Comparison of ENCODE assay signal across 20 cellular contexts in genomic region chr10:78288716-78289115, GRCh38.
DNase-seq lines count a peak whose midpoint lies in the region; ATAC-seq and TF ChIP-seq lines count a peak whose summit lies in the region.
"Had no signal": no experiment of that assay in that cellular context is flagged by ENCODE, and none has a peak within 500 bp of the region (broad histone marks: within the 10 kb centered on the region; RNA-seq: fewer than 3 reads in every experiment).

No MANE protein-coding gene starts in this region.

- no peaks in the 10 kb centered on the region for H3F3A ChIP-seq in SK-N-SH (replicated peaks; ENCODE audit: insufficient read depth)

- CTCF ChIA-PET in SK-N-SH (lab: Yijun Ruan, JAX), result interaction anchor here (1.1 to 2.0 kb wide), 5 partner anchors 25 to 907 kb away, joined by 3 to 10 read pairs (median 5); no protein-coding TSS in a partner anchor

- no peak overlapping the region for H3K27ac Mint-ChIP-seq in T-helper 17 cell

- peaks cover 3% of the 10 kb centered on the region for H3K4me1 Mint-ChIP-seq in T-helper 17 cell
- H3K4me1 Mint-ChIP-seq: CD8-positive, alpha-beta memory T cell had no signal

- H3K27me3 ChIP-seq in SK-N-SH (ENCODE audit: insufficient read depth), result no peaks in the 10 kb centered on the region
- H3K27me3 ChIP-seq in uterus, result no peaks in the 10 kb centered on the region
- H3K27me3 ChIP-seq: Peyer's patch had no signal

- H3K9ac ChIP-seq in SK-N-SH, result no peak overlapping the region
- H3K9ac ChIP-seq: KMS-11 had no signal

- peak; percentile 22 for DNase-seq in NCI-H146 (lab: John Stamatoyannopoulos, UW)
- no peak for DNase-seq in NCI-H146 treated with DMSO at 0.1 percent for 48 hours (lab: John Stamatoyannopoulos, UW; ENCODE audit: unreplicated experiment)
- DNase-seq in activated effector memory CD4-positive, alpha-beta T cell treated with anti-CD3 and anti-CD28 coated beads, Interleukin-2, amount 50 U/mL, for 16 hours, result peak; percentile 34
- DNase-seq in activated effector memory CD4-positive, alpha-beta T cell treated with Interleukin-2 at 50 U/mL for 16 hours, result no peak
- DNase-seq in SK-N-SH, result peak; percentile 53
- no peak for DNase-seq in T-helper 17 cell
- no peak for DNase-seq in uterus
- no peak for DNase-seq in GDM1 (lab: John Stamatoyannopoulos, UW)
- DNase-seq: Calu3; CD8-positive, alpha-beta memory T cell; DMS53; GF-D8; IMR-90; NCI-H1105 treated with DMSO at 0.1 percent for 48 hours; NCI-H2029; NCI-H526; Peyer's patch had no signal

- WGBS in SK-N-SH (ENCODE audit: low lambda C conversion rate), result 95% methylated on average over 3 of the region's 3 CpGs

- H3K36me3 ChIP-seq in SK-N-SH (replicated peaks in 1 of 2; ENCODE audit: control insufficient read depth in 1 of 2, insufficient read depth in 2 of 2, low read length in 1 of 2), result no peaks in the 10 kb centered on the region
- no peaks in the 10 kb centered on the region for H3K36me3 ChIP-seq in uterus
- H3K36me3 ChIP-seq: Peyer's patch had no signal

- no peaks in the 10 kb centered on the region for H4K20me1 ChIP-seq in SK-N-SH (ENCODE audit: insufficient read depth)

- H3K36me3 Mint-ChIP-seq in T-helper 17 cell (ENCODE audit: low read depth), result peaks cover 2% of the 10 kb centered on the region
- H3K36me3 Mint-ChIP-seq: CD8-positive, alpha-beta memory T cell had no signal

- no peaks in the 10 kb centered on the region for H3K9me2 ChIP-seq in SK-N-SH

- no peak for TF ChIP-seq POLR2A in uterus (IDR thresholded peaks at IDR 0.05)

- H3K79me2 ChIP-seq in SK-N-SH (ENCODE audit: insufficient read depth), result no peaks in the 10 kb centered on the region

- H2AFZ ChIP-seq in SK-N-SH (ENCODE audit: low read depth), result no peak overlapping the region

- no peak overlapping the region for H3K4me3 Mint-ChIP-seq in T-helper 17 cell
- H3K4me3 Mint-ChIP-seq: CD8-positive, alpha-beta memory T cell had no signal

- no peak for TF ChIP-seq EP300 in SK-N-SH (IDR thresholded peaks at IDR 0.05; ENCODE audit: borderline replicate concordance in 1 of 2, low read depth in 1 of 2, low read length in 1 of 2)

- TF ChIP-seq RAD21 in SK-N-SH (IDR thresholded peaks at IDR 0.05; ENCODE audit: low read length), result 0 out of 2 replicates have a peak, but pooled peaks have one; percentile 4

- peaks cover 20% of the 10 kb centered on the region for H3K27me3 Mint-ChIP-seq in T-helper 17 cell

- no peak overlapping the region for H3K4me3 ChIP-seq in SK-N-SH (ENCODE audit: low read depth in 2 of 2, low read length in 1 of 2)
- H3K4me3 ChIP-seq in uterus, result no peak overlapping the region
- H3K4me3 ChIP-seq: Peyer's patch had no signal

- H3K27ac ChIP-seq in SK-N-SH (ENCODE audit: low read depth in 2 of 2, low read length in 1 of 2) (peak overlapping the region in 1 of 2 experiments; percentile 41; a peak in 2 of 4 replicates), uterus (no peak overlapping the region)
- H3K27ac ChIP-seq: C4-2B, KMS-11, Peyer's patch had no signal

- H3K9me3 ChIP-seq in SK-N-SH (no peaks in the 10 kb centered on the region), T-helper 17 cell (ENCODE audit: control insufficient read depth, low read length, poor library complexity, severe bottlenecking) (no peaks in the 10 kb centered on the region), uterus (no peaks in the 10 kb centered on the region)
- H3K9me3 ChIP-seq: Peyer's patch had no signal

- POLR2A ChIA-PET in SK-N-SH (lab: Yijun Ruan, JAX), result no interaction called here

- TF ChIP-seq CTCF in SK-N-SH (IDR thresholded peaks at IDR 0.05) (no peak), uterus (IDR thresholded peaks at IDR 0.05) (no peak)

- intact Hi-C loops in uterus (cut with DNase I; ENCODE audit: low total_unique reads), result no loop called here

- no peak for ATAC-seq in T-helper 17 cell
- ATAC-seq: HCT116 had no signal

- no peak overlapping the region for H3K4me2 ChIP-seq in SK-N-SH
- H3K4me2 ChIP-seq: KMS-11 had no signal

- H3K4me1 ChIP-seq in SK-N-SH (ENCODE audit: control insufficient read depth in 1 of 2, insufficient read depth in 2 of 2, low read depth in 1 of 2, low read length in 1 of 2), result peaks cover 8 to 60% of the 10 kb centered on the region in 2 experiments; a peak in 2 of 4 replicates
- H3K4me1 ChIP-seq in uterus, result no peaks in the 10 kb centered on the region
- H3K4me1 ChIP-seq: Peyer's patch had no signal

TF ChIP-seq in SK-N-SH, 30 proteins besides CTCF, POLR2A, EP300 and RAD21:
- no peak for TF ChIP-seq RFX5 (IDR thresholded peaks at IDR 0.05; ENCODE audit: low read length)
- no peak for TF ChIP-seq YY1 (IDR thresholded peaks at IDR 0.05; ENCODE audit: low read depth)
- TF ChIP-seq JUND (IDR thresholded peaks at IDR 0.05), result no peak
- TF ChIP-seq GATA2 (CRISPR knock-in tag; IDR thresholded peaks at IDR 0.05), result no peak
- no peak for TF ChIP-seq SMC3 (IDR thresholded peaks at IDR 0.05; ENCODE audit: low read depth, low read length)
- TF ChIP-seq RCOR1 (IDR thresholded peaks at IDR 0.05; ENCODE audit: low read length), result peak; percentile 63
- peak; percentile 26 for TF ChIP-seq CHD2 (IDR thresholded peaks at IDR 0.05; ENCODE audit: low read length, partially characterized antibody)
- no peak for TF ChIP-seq USF2 (IDR thresholded peaks at IDR 0.05; ENCODE audit: borderline replicate concordance, low read depth, low read length)
- TF ChIP-seq NFIC (IDR thresholded peaks at IDR 0.05; ENCODE audit: borderline replicate concordance), result no peak
- TF ChIP-seq EZH2phosphoT487 (IDR thresholded peaks at IDR 0.05; ENCODE audit: borderline replicate concordance, low read depth), result no peak
- TF ChIP-seq TEAD4 (IDR thresholded peaks at IDR 0.05; ENCODE audit: borderline replicate concordance, insufficient read depth), result no peak

Comparison
In these comparisons a context has a peak if more than half of its experiments do, and no peak if none do; other contexts are left out.
1. DNase-seq: peak in NCI-H146 (single experiment), activated effector memory CD4-positive, alpha-beta T cell treated with anti-CD3 and anti-CD28 coated beads, Interleukin-2, amount 50 U/mL, for 16 hours (single experiment) and SK-N-SH (single experiment); none in NCI-H146 treated with DMSO at 0.1 percent for 48 hours (single experiment), activated effector memory CD4-positive, alpha-beta T cell treated with Interleukin-2 at 50 U/mL for 16 hours (single experiment), T-helper 17 cell (0 of 3), uterus (0 of 2) and GDM1 (single experiment).